ENCODE assay signal across 8 cellular contexts in the genomic region with DNA sequence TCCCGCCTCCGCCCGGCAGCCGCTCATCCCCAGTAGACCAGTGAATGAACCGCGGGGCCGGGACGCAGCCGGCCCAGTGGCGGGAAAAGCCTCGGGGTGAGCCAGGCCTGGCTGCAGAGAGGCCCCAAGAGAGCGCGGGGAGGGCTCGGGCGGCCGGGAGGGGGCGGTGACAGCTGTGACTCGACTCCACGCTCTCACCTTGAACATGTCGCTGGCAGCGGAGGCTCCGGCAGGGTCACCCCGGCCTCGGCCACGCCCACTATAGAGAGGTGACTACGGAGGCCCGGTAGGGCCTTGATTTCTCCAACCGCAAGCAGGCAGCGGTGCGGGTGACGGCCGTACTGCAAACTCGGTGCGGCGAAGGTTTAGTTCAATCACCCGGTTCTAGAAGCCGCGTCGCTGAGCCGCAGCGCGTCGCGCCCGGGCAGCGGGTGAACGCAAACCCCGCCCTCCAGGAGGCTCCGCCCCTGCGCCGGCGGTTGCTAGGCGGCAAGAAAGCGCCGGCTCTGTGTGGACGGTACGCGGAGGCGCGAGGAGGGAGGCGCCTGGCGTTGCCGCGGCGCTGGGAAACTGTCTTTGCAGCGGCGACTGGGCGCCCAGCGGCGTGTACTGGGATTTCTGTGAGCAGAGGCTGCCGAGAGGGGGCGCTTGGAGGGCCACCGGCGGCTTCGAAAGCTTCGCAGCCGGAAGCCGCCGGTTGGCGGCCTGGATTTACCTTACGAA. TPM values are rescaled to one million over a fixed set of nuclear protein-coding genes. Genes with fewer than 3 reads are reported as not detected.
A peak's percentile ranks its signal among the peaks of the same experiment; 100 is the strongest.
DNase-seq lines count a peak whose midpoint lies in the region; ATAC-seq and TF ChIP-seq lines count a peak whose summit lies in the region.

A gene (minus strand): TSS at position 443 of the 723 bp plus-strand sequence. CDS start 236 bp downstream, at position 207.
A gene with protein sequence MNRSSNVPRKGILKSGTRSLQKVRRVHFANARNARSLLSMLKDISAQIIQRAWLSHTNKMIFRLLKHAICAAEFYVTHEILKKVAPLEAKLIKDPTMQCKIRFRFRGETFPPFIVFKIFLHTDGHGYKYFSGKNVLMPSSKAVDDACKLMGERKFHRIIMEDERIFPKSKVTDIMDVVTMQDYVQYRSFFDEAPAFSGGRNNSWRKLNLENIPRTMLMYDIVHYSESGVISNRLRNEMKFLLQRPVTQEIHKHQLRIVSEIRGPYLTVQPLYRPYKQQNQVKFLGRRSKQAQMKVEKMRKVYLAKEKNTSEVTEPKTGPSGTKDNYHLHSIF (plus strand): TSS at position 511 of the 723 bp plus-strand sequence. CDS start 2,297 bp downstream, outside the sequence.

- TF ChIP-seq EP300 in upper lobe of left lung (IDR thresholded peaks at IDR 0.05) = peak in 1 of 4 donors; percentile 2

- H3K36me3 ChIP-seq in upper lobe of left lung = no peaks in the 10 kb centered on the region

- H3K4me1 ChIP-seq in upper lobe of left lung = peaks cover 0 to 8% (median 0%) of the 10 kb centered on the region in 4 donors

- 0 to 32% methylated on average over 2 to 45 of the region's 81 CpGs for WGBS in upper lobe of left lung, 2 donors

- no peaks in the 10 kb centered on the region for H3K9me3 ChIP-seq in upper lobe of left lung

- peak; percentile 86 for DNase-seq in NCI-H1105 (lab: John Stamatoyannopoulos, UW)
- DNase-seq in SKM-1 (lab: John Stamatoyannopoulos, UW; ENCODE audit: unreplicated experiment) = peak; percentile 67
- DNase-seq in activated naive CD8-positive, alpha-beta T cell treated with anti-CD3 and anti-CD28 coated beads, Interleukin-2, amount 10 ng/mL, durations not matched to agents 7 days and 5 days = peak; percentile 91
- peak; percentile 95 for DNase-seq in Right ventricle myocardium superior
- DNase-seq in pons (ENCODE audit: low spot score) = peak; percentile 87
- peak; percentile 94 to 98 for DNase-seq in upper lobe of left lung

- H3K27ac Mint-ChIP-seq in activated naive CD8-positive, alpha-beta T cell treated with anti-CD3 and anti-CD28 coated beads, Interleukin-2, amount 10 ng/mL, durations not matched to agents 7 days and 5 days = peak within 1 kb of the TSS; percentile 89

- H3K27ac ChIP-seq in upper lobe of left lung = peak within 1 kb of the TSS; percentile 82 to 91 (median 85)

- TF ChIP-seq CTCF in GM12872 (IDR thresholded peaks at IDR 0.05; ENCODE audit: insufficient read depth, low read depth, low read length) (peak; percentile 72), upper lobe of left lung (IDR thresholded peaks at IDR 0.05) (peak; percentile 64 to 94 (median 90))

- H3K4me3 ChIP-seq in upper lobe of left lung = peak within 1 kb of the TSS; percentile 41 to 62 (median 55)

- ATAC-seq in HG02642 (IDR thresholded peaks at IDR 0.05; ENCODE audit: poor library complexity, unreplicated experiment) (peak; percentile 95), Right ventricle myocardium superior (ENCODE audit: poor library complexity) (peak; percentile 98), upper lobe of left lung (ENCODE audit: low FRiP score in 2 of 2) (peak; percentile 97 to 100)
- ATAC-seq in activated naive CD8-positive, alpha-beta T cell treated with anti-CD3 and anti-CD28 coated beads, Interleukin-2, amount 10 ng/mL, durations not matched to agents 7 days and 5 days (ENCODE audit: low read depth) = peak; percentile 96

- H3K27me3 ChIP-seq in upper lobe of left lung = no peaks in the 10 kb centered on the region

- H3K4me3 Mint-ChIP-seq in activated naive CD8-positive, alpha-beta T cell treated with anti-CD3 and anti-CD28 coated beads, Interleukin-2, amount 10 ng/mL, durations not matched to agents 7 days and 5 days = peak within 1 kb of the TSS; percentile 84

- POLR2A ChIA-PET in activated naive CD8-positive, alpha-beta T cell treated with anti-CD3 and anti-CD28 coated beads, Interleukin-2, amount 10 ng/mL, durations not matched to agents 7 days and 5 days (lab: Charles Lee) = interaction anchor here (0.5 to 4.5 kb wide), 13 partner anchors 22 to 208 kb away, joined by 3 to 35 read pairs (median 4); a partner anchor contains a TSS

- peak in 1 of 4 donors; percentile 51 for TF ChIP-seq POLR2A in upper lobe of left lung (IDR thresholded peaks at IDR 0.05)

- H3K9me3 Mint-ChIP-seq in activated naive CD8-positive, alpha-beta T cell treated with anti-CD3 and anti-CD28 coated beads, Interleukin-2, amount 10 ng/mL, durations not matched to agents 7 days and 5 days = no peaks in the 10 kb centered on the region

- intact Hi-C loops in Right ventricle myocardium superior (cut with DNase I) = loop anchor here (5.0 to 10.0 kb wide), 4 partner anchors 147 to 240 kb away; a partner anchor contains a TSS

- H3K36me3 Mint-ChIP-seq in activated naive CD8-positive, alpha-beta T cell treated with anti-CD3 and anti-CD28 coated beads, Interleukin-2, amount 10 ng/mL, durations not matched to agents 7 days and 5 days = no peaks in the 10 kb centered on the region

- H3K27me3 Mint-ChIP-seq in activated naive CD8-positive, alpha-beta T cell treated with anti-CD3 and anti-CD28 coated beads, Interleukin-2, amount 10 ng/mL, durations not matched to agents 7 days and 5 days = no peaks in the 10 kb centered on the region

- H3K4me1 Mint-ChIP-seq in activated naive CD8-positive, alpha-beta T cell treated with anti-CD3 and anti-CD28 coated beads, Interleukin-2, amount 10 ng/mL, durations not matched to agents 7 days and 5 days = peaks cover 11% of the 10 kb centered on the region

RNA-seq across cellular contexts. Expression of the first gene that starts in this region (rescaled TPM):
- total RNA-seq in activated naive CD8-positive, alpha-beta T cell treated with anti-CD3 and anti-CD28 coated beads, Interleukin-2, amount 10 ng/mL, durations not matched to agents 7 days and 5 days = 10 to 100 TPM; 23.8 to 24.2 TPM
- total RNA-seq in Right ventricle myocardium superior (112 TPM), upper lobe of left lung (10 to 100 TPM in 5 of 6 donors, under 1 TPM in 1; 0.89 to 15.0 (median 12.0) TPM)

RNA-seq across cellular contexts. Expression of the second gene that starts in this region (rescaled TPM):
- not detected for total RNA-seq in activated naive CD8-positive, alpha-beta T cell treated with anti-CD3 and anti-CD28 coated beads, Interleukin-2, amount 10 ng/mL, durations not matched to agents 7 days and 5 days
- 0.22 TPM for total RNA-seq in Right ventricle myocardium superior
- total RNA-seq in upper lobe of left lung = under 1 TPM in 1 of 6 donors, not detected in 5; 0.11 TPM

Comparison
In these comparisons a context has a peak if more than half of its experiments do, and no peak if none do; other contexts are left out.
1. Peak in every context shown above with its lines: DNase-seq, ATAC-seq, H3K4me3 ChIP-seq and H3K27ac ChIP-seq.